ENCODE assay signal across 9 cellular contexts in genomic region chr12:112938751-112939150, GRCh38. TPM values are rescaled to one million over a fixed set of nuclear protein-coding genes. Genes with fewer than 3 reads are reported as not detected.
A peak's percentile ranks its signal among the peaks of the same experiment; 100 is the strongest.
DNase-seq lines count a peak whose midpoint lies in the region; ATAC-seq and TF ChIP-seq lines count a peak whose summit lies in the region.
"Had no signal": no experiment of that assay in that cellular context is flagged by ENCODE, and none has a peak within 500 bp of the region (broad histone marks: within the 10 kb centered on the region; RNA-seq: fewer than 3 reads in every experiment).

No MANE protein-coding gene starts in this region.

- 16% methylated on average over 11 of the region's 11 CpGs for WGBS in prostate gland

- TF ChIP-seq POLR2A in prostate gland (IDR thresholded peaks at IDR 0.05): no peak

- H3K36me3 ChIP-seq in Panc1 (ENCODE audit: control insufficient read depth, insufficient read depth, low read length) (no peaks in the 10 kb centered on the region), prostate gland (no peaks in the 10 kb centered on the region)

- peak overlapping the region; percentile 64 to 73 for H3K4me3 ChIP-seq in Panc1 (ENCODE audit: low read depth in 2 of 2, low read length in 2 of 2)
- H3K4me3 ChIP-seq in epithelial cell of proximal tubule (ENCODE audit: low read depth, low read length): peak overlapping the region; percentile 80
- H3K4me3 ChIP-seq in prostate gland: peak overlapping the region; percentile 48 to 53

- ATAC-seq in Panc1 (peak; percentile 23), GM19324 (IDR thresholded peaks at IDR 0.05; ENCODE audit: low FRiP score, unreplicated experiment) (no peak), GM19395 (IDR thresholded peaks at IDR 0.05; ENCODE audit: unreplicated experiment) (no peak)

- POLR2A ChIA-PET in Panc1 (lab: Charles Lee): interaction anchor here (0.6 kb wide), 1 partner anchor 1124 kb away, joined by 3 read pairs; no protein-coding TSS in a partner anchor

- in situ Hi-C loops in Panc1 (cut with HindIII; ENCODE audit: low pct_unique_long_range_greater_than_20kb, low sequenced_read_pairs): no loop called here

- no peaks in the 10 kb centered on the region for H3K9me3 ChIP-seq in Panc1 (ENCODE audit: control insufficient read depth, insufficient read depth, low read depth, low read length)
- no peaks in the 10 kb centered on the region for H3K9me3 ChIP-seq in prostate gland

- H3K27ac ChIP-seq in Panc1 (ENCODE audit: low read length) (peak overlapping the region; percentile 76), prostate gland (peak overlapping the region; percentile 67 to 74)
- H3K27ac ChIP-seq: KMS-11 had no signal

- BruUV-seq in Panc1 (replicated peaks; lab: Mats Ljungman, UMichigan): no TSS peak

- CTCF ChIA-PET in Panc1 (lab: Charles Lee): no interaction called here

- DNase-seq in EL (peak; percentile 16), Panc1 (ENCODE audit: low read depth, low spot score) (no peak), epithelial cell of proximal tubule (ENCODE audit: low read depth) (no peak), prostate gland (ENCODE audit: low spot score) (no peak), NCI-H146 treated with DMSO at 0.1 percent for 48 hours (lab: John Stamatoyannopoulos, UW; ENCODE audit: unreplicated experiment) (no peak), NCI-H2196 (lab: John Stamatoyannopoulos, UW; ENCODE audit: unreplicated experiment) (no peak)

- no peaks in the 10 kb centered on the region for H3K27me3 ChIP-seq in Panc1 (ENCODE audit: control insufficient read depth, insufficient read depth, low read length)
- H3K27me3 ChIP-seq in prostate gland (replicated peaks; ENCODE audit: insufficient read depth): no peaks in the 10 kb centered on the region

- TF ChIP-seq CTCF in Panc1 (IDR thresholded peaks at IDR 0.05) (no peak), epithelial cell of proximal tubule (conservative IDR thresholded peaks at IDR 0.05; ENCODE audit: low read depth, low read length) (no peak), prostate gland (IDR thresholded peaks at IDR 0.05) (no peak)

- H3K4me1 ChIP-seq in Panc1 (ENCODE audit: control insufficient read depth, insufficient read depth, low read length): peaks cover 12% of the 10 kb centered on the region; the same call in 1 of the 2 replicates
- H3K4me1 ChIP-seq in prostate gland (replicated peaks): peaks cover 7% of the 10 kb centered on the region

- intact Hi-C loops in Panc1 (cut with micrococcal nuclease; ENCODE audit: unreplicated experiment): no loop called here
- intact Hi-C loops in prostate gland (cut with DNase I): no loop called here

RNA-seq across cellular contexts. Expression of gene OAS3, which starts 0.5 kb away (rescaled TPM):
- total RNA-seq in Panc1 (2021; ENCODE audit: unreplicated experiment) (33.3 TPM), epithelial cell of proximal tubule (23.3 and 24.4 TPM in 2 replicates), prostate gland (10 to 100 TPM in 1 of 2 donors, 1 to 10 TPM in 1; 8.7 to 11.2 TPM)
- 16.1 TPM for polyA plus RNA-seq in Panc1 (2012; ENCODE audit: insufficient read length)

RNA-seq across cellular contexts. Expression of gene OAS1, which starts 32.0 kb away (rescaled TPM):
- total RNA-seq in Panc1 (2021; ENCODE audit: unreplicated experiment) (4.5 TPM), epithelial cell of proximal tubule (2.2 and 6.3 TPM in 2 replicates), prostate gland (10 to 100 TPM in 1 of 2 donors, 1 to 10 TPM in 1; 8.2 to 14.2 TPM)
- polyA plus RNA-seq in Panc1 (2012; ENCODE audit: insufficient read length): 2.3 TPM

RNA-seq across cellular contexts. Expression of gene OAS2, which starts 39.6 kb away (rescaled TPM):
- total RNA-seq in Panc1 (2021; ENCODE audit: unreplicated experiment): 2.7 TPM
- 0.73 TPM for polyA plus RNA-seq in Panc1 (2012; ENCODE audit: insufficient read length)
- total RNA-seq in epithelial cell of proximal tubule: 2.5 TPM in 1 of 2 replicates, not detected in the other
- total RNA-seq in prostate gland: 10 to 100 TPM in 1 of 2 donors, 1 to 10 TPM in 1; 9.7 to 12.4 TPM
